Comparison of ENCODE assay signal across 8 cellular contexts in the genomic region with DNA sequence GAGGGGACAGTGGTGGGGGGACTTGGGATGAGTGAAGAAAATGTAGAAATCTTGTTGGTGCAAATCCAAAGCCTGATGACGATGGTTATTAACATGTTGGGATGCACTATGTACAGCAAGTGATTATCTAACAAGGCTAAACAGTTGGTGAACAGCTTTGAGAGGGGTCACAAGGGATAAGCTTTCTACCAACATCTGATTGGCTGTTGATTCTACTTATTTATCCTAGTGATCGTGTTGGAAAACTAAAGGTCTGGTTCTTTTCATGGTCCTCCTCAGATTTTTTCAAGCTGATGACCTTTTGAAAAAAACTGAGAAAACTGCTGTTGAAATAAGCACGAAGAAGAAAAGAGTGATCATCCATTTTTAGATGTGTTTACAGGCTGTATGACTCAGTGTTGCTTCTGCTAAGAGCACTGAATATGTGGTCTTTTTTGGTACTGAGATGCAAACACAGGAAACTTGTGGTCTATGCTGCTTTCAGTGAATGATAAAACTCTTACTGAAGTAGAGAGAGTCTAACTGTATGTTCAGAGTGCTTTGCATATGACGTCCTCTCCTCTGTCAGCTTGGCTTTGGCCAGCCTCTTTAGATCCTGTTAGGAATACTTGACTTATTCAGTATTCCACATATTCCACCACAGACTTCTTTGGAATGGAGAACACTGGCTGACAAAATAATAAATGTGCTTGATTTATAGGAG.
A peak's percentile ranks its signal among the peaks of the same experiment; 100 is the strongest.
DNase-seq lines count a peak whose midpoint lies in the region; ATAC-seq and TF ChIP-seq lines count a peak whose summit lies in the region.

No MANE protein-coding gene starts in this region.

- intact Hi-C loops in activated naive CD4-positive, alpha-beta T cell treated with anti-CD3 and anti-CD28 coated beads for 36 hours (cut with micrococcal nuclease), result loop anchor here (1.0 to 5.0 kb wide), 13 partner anchors 15 to 1211 kb away; a partner anchor contains a TSS

- CTCF ChIA-PET in activated naive CD4-positive, alpha-beta T cell treated with anti-CD3 and anti-CD28 coated beads for 36 hours (lab: Charles Lee), result interaction anchor here (0.8 kb wide), 1 partner anchor 16 kb away, joined by 3 read pairs; no protein-coding TSS in a partner anchor

- peak overlapping the region; percentile 24 for H3K4me3 Mint-ChIP-seq in activated naive CD4-positive, alpha-beta T cell treated with anti-CD3 and anti-CD28 coated beads for 36 hours

- peak overlapping the region; percentile 88 for H3K27ac Mint-ChIP-seq in activated naive CD4-positive, alpha-beta T cell treated with anti-CD3 and anti-CD28 coated beads for 36 hours

- no peaks in the 10 kb centered on the region for H3K9me3 ChIP-seq in RWPE2 (ENCODE audit: severe bottlenecking)

- no peaks in the 10 kb centered on the region for H3K4me1 ChIP-seq in RWPE2 (ENCODE audit: insufficient read depth, poor library complexity, severe bottlenecking)

- H3K27ac ChIP-seq in RWPE2 (ENCODE audit: poor library complexity, severe bottlenecking) (no peak overlapping the region), substantia nigra (ENCODE audit: low read depth, low read length, poor library complexity, severe bottlenecking) (no peak overlapping the region)

- H3K36me3 ChIP-seq in RWPE2 (ENCODE audit: low read depth), result no peaks in the 10 kb centered on the region

- ATAC-seq in HG02870 (IDR thresholded peaks at IDR 0.05; ENCODE audit: unreplicated experiment), result peak; percentile 100
- ATAC-seq in RWPE2 (ENCODE audit: low read depth), result peak; percentile 35; the same call in 2 of the 3 replicates

- peak; percentile 46 for DNase-seq in activated naive CD4-positive, alpha-beta T cell treated with anti-CD3 and anti-CD28 coated beads for 36 hours
- no peak for DNase-seq in activated naive CD4-positive, alpha-beta T cell (lab: John Stamatoyannopoulos, UW)
- no peak for DNase-seq in RWPE2 (ENCODE audit: low spot score)
- DNase-seq in fibroblast of pulmonary artery (ENCODE audit: low read depth), result peak; percentile 86
- no peak for DNase-seq in NCI-H526 (lab: John Stamatoyannopoulos, UW)
- no peak for DNase-seq in SKM-1 treated with dmso at 0.1 percent for 144 hours (lab: John Stamatoyannopoulos, UW; ENCODE audit: unreplicated experiment)
- DNase-seq in substantia nigra (lab: John Stamatoyannopoulos, UW), result no peak

- no peaks in the 10 kb centered on the region for H3K36me3 Mint-ChIP-seq in activated naive CD4-positive, alpha-beta T cell treated with anti-CD3 and anti-CD28 coated beads for 36 hours (ENCODE audit: low read depth)

- H3K27me3 ChIP-seq in RWPE2 (ENCODE audit: insufficient read depth, poor library complexity, severe bottlenecking), result no peaks in the 10 kb centered on the region

- no peak for TF ChIP-seq CTCF in RWPE2 (IDR thresholded peaks at IDR 0.05; ENCODE audit: poor library complexity, severe bottlenecking)
- no peak for TF ChIP-seq CTCF in fibroblast of pulmonary artery (IDR thresholded peaks at IDR 0.05; ENCODE audit: low read length, missing control alignments)

- H3K27me3 Mint-ChIP-seq in activated naive CD4-positive, alpha-beta T cell treated with anti-CD3 and anti-CD28 coated beads for 36 hours (ENCODE audit: low read depth), result no peaks in the 10 kb centered on the region

- peaks cover 32% of the 10 kb centered on the region for H3K4me1 Mint-ChIP-seq in activated naive CD4-positive, alpha-beta T cell treated with anti-CD3 and anti-CD28 coated beads for 36 hours (ENCODE audit: low read depth)

- no peak overlapping the region for H3K4me3 ChIP-seq in RWPE2 (ENCODE audit: severe bottlenecking)
- H3K4me3 ChIP-seq in fibroblast of pulmonary artery (replicated peaks; ENCODE audit: low read depth, low read length), result no peak overlapping the region

- H3K9me3 Mint-ChIP-seq in activated naive CD4-positive, alpha-beta T cell treated with anti-CD3 and anti-CD28 coated beads for 36 hours, result no peaks in the 10 kb centered on the region

Comparison
In these comparisons a context has a peak if more than half of its experiments do, and no peak if none do; other contexts are left out.
1. DNase-seq: peak in activated naive CD4-positive, alpha-beta T cell treated with anti-CD3 and anti-CD28 coated beads for 36 hours (single experiment) and fibroblast of pulmonary artery (single experiment); none in activated naive CD4-positive, alpha-beta T cell (0 of 4), RWPE2 (single experiment), NCI-H526 (0 of 2), SKM-1 treated with dmso at 0.1 percent for 144 hours (single experiment) and substantia nigra (0 of 49).